ENCODE assay signal across 11 cellular contexts in genomic region chr1:163278602-163279001, GRCh38.
"Had no signal": no experiment of that assay in that cellular context is flagged by ENCODE, and none has a peak within 500 bp of the region (broad histone marks: within the 10 kb centered on the region; RNA-seq: fewer than 3 reads in every experiment).

No MANE protein-coding gene starts in this region.

- DNase-seq: GM23248, GOT3, H7, H9, HCEC 1CT, HFFc6 had no signal

- H3K9ac ChIP-seq: GM23248 had no signal

- H3K4me2 ChIP-seq: GM23338 had no signal

- FAIRE-seq: H1, H54 had no signal

- H3K27ac ChIP-seq: GM23248 had no signal

- H2AFZ ChIP-seq: GM23248, GM23338 had no signal

- H3K27ac Mint-ChIP-seq: GM23338, HFFc6 had no signal

- H3K4me3 ChIP-seq: GM23248, GM23338, HAP-1 had no signal

- H3K36me3 ChIP-seq: HAP-1 had no signal

- H3K4me3 Mint-ChIP-seq: GM23338, H9, HFFc6 had no signal

- ATAC-seq: GM23338, HCT116 had no signal
